1 cellular context compared by ENCODE assay signal in the genomic region with DNA sequence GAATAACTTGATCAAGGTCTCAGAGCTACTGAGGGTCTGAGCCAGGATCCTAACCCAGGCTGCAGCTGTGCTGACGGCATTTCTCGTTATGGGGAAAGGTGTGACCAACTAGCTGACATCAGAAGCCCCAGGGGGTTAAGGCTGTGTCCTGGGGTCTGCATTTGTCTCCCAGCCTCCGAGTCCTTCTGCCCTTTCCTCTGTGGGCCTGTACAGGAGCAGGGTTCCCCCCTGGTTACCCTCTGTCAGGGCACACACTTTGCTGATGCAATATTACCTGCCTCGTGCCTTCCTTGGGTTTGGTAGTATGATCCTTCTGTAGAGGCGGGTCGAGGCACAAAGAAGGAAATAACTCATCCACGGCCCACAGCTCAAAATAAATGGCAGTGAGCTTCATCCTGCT.
TF ChIP-seq lines count a peak whose summit lies in the region.

No MANE protein-coding gene starts in this region.

TF ChIP-seq in GM23338, 12 proteins besides CTCF, POLR2A, EP300 and RAD21 (continued from another document):
- TF ChIP-seq NANOG (IDR thresholded peaks at IDR 0.05; ENCODE audit: borderline replicate concordance) (no peak), ZNF114 (CRISPR knock-in tag; IDR thresholded peaks at IDR 0.05) (no peak)
- TF ChIP-seq, protein P1, sequence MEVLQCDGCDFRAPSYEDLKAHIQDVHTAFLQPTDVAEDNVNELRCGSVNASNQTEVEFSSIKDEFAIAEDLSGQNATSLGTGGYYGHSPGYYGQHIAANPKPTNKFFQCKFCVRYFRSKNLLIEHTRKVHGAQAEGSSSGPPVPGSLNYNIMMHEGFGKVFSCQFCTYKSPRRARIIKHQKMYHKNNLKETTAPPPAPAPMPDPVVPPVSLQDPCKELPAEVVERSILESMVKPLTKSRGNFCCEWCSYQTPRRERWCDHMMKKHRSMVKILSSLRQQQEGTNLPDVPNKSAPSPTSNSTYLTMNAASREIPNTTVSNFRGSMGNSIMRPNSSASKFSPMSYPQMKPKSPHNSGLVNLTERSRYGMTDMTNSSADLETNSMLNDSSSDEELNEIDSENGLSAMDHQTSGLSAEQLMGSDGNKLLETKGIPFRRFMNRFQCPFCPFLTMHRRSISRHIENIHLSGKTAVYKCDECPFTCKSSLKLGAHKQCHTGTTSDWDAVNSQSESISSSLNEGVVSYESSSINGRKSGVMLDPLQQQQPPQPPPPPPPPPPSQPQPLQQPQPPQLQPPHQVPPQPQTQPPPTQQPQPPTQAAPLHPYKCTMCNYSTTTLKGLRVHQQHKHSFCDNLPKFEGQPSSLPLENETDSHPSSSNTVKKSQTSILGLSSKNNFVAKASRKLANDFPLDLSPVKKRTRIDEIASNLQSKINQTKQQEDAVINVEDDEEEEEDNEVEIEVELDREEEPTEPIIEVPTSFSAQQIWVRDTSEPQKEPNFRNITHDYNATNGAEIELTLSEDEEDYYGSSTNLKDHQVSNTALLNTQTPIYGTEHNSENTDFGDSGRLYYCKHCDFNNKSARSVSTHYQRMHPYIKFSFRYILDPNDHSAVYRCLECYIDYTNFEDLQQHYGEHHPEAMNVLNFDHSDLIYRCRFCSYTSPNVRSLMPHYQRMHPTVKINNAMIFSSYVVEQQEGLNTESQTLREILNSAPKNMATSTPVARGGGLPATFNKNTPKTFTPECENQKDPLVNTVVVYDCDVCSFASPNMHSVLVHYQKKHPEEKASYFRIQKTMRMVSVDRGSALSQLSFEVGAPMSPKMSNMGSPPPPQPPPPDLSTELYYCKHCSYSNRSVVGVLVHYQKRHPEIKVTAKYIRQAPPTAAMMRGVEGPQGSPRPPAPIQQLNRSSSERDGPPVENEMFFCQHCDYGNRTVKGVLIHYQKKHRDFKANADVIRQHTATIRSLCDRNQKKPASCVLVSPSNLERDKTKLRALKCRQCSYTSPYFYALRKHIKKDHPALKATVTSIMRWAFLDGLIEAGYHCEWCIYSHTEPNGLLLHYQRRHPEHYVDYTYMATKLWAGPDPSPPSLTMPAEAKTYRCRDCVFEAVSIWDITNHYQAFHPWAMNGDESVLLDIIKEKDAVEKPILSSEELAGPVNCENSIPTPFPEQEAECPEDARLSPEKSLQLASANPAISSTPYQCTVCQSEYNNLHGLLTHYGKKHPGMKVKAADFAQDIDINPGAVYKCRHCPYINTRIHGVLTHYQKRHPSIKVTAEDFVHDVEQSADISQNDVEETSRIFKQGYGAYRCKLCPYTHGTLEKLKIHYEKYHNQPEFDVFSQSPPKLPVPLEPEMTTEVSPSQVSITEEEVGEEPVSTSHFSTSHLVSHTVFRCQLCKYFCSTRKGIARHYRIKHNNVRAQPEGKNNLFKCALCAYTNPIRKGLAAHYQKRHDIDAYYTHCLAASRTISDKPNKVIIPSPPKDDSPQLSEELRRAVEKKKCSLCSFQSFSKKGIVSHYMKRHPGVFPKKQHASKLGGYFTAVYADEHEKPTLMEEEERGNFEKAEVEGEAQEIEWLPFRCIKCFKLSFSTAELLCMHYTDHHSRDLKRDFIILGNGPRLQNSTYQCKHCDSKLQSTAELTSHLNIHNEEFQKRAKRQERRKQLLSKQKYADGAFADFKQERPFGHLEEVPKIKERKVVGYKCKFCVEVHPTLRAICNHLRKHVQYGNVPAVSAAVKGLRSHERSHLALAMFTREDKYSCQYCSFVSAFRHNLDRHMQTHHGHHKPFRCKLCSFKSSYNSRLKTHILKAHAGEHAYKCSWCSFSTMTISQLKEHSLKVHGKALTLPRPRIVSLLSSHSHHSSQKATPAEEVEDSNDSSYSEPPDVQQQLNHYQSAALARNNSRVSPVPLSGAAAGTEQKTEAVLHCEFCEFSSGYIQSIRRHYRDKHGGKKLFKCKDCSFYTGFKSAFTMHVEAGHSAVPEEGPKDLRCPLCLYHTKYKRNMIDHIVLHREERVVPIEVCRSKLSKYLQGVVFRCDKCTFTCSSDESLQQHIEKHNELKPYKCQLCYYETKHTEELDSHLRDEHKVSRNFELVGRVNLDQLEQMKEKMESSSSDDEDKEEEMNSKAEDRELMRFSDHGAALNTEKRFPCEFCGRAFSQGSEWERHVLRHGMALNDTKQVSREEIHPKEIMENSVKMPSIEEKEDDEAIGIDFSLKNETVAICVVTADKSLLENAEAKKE (CRISPR knock-in tag; IDR thresholded peaks at IDR 0.05) = no peak
